In genomic region chr10:102743588-102744373, GRCh38 we compare ENCODE assay signal across 8 cellular contexts. TPM values are rescaled to one million over a fixed set of nuclear protein-coding genes. Genes with fewer than 3 reads are reported as not detected.
A peak's percentile ranks its signal among the peaks of the same experiment; 100 is the strongest.
DNase-seq lines count a peak whose midpoint lies in the region; ATAC-seq and TF ChIP-seq lines count a peak whose summit lies in the region.

Gene WBP1L, plus strand, starts transcription at chr10:102743948. Its CDS starts 106 bp downstream, at chr10:102744054.

- peak; percentile 93 for ATAC-seq in HG02623 (IDR thresholded peaks at IDR 0.05; ENCODE audit: unreplicated experiment)
- peak; percentile 98 for ATAC-seq in omental fat pad (ENCODE audit: low FRiP score)

- no peaks in the 10 kb centered on the region for H3K27me3 ChIP-seq in testis

- H3K27me3 Mint-ChIP-seq in activated naive CD8-positive, alpha-beta T cell = no peaks in the 10 kb centered on the region

- H3K9me3 Mint-ChIP-seq in activated naive CD8-positive, alpha-beta T cell (ENCODE audit: low read depth) = no peaks in the 10 kb centered on the region

- peak within 1 kb of the TSS; percentile 95 to 97 for H3K4me3 ChIP-seq in testis

- peak within 1 kb of the TSS; percentile 97 for H3K4me3 Mint-ChIP-seq in activated naive CD8-positive, alpha-beta T cell

- no peaks in the 10 kb centered on the region for H3K36me3 ChIP-seq in testis (ENCODE audit: low read depth, missing control alignments)

- TF ChIP-seq CTCF in GM10266 (IDR thresholded peaks at IDR 0.05; ENCODE audit: control insufficient read depth, insufficient read depth, low read depth, missing control alignments) = no peak
- no peak for TF ChIP-seq CTCF in omental fat pad (IDR thresholded peaks at IDR 0.05)
- TF ChIP-seq CTCF in testis (IDR thresholded peaks at IDR 0.05) = no peak

- peak; percentile 56 for TF ChIP-seq POLR2A in testis (IDR thresholded peaks at IDR 0.05)

- peak within 1 kb of the TSS; percentile 93 for H3K27ac Mint-ChIP-seq in activated naive CD8-positive, alpha-beta T cell

- no peaks in the 10 kb centered on the region for H3K9me3 ChIP-seq in testis

- 1% methylated on average over 37 of the region's 37 CpGs for WGBS in testis, 2 donors

- H3K4me1 Mint-ChIP-seq in activated naive CD8-positive, alpha-beta T cell (ENCODE audit: low read depth) = peaks cover 48% of the 10 kb centered on the region

- intact Hi-C loops in testis (cut with DNase I; ENCODE audit: low total_unique reads) = no loop called here

- DNase-seq in GM10266 (ENCODE audit: extremely low spot score) (peak; percentile 91), NCI-H1105 (lab: John Stamatoyannopoulos, UW) (peak; percentile 89), SKM-1 treated with dmso at 0.1 percent for 144 hours (lab: John Stamatoyannopoulos, UW; ENCODE audit: unreplicated experiment) (peak; percentile 99), glomerular visceral epithelial cell (ENCODE audit: extremely low spot score) (peak; percentile 100), omental fat pad (ENCODE audit: low spot score) (peak; percentile 84), testis (peak; percentile 99)

- H3K36me3 Mint-ChIP-seq in activated naive CD8-positive, alpha-beta T cell = peaks cover 3% of the 10 kb centered on the region

- H3K27ac ChIP-seq in testis = peak within 1 kb of the TSS; percentile 89 to 95

- H3K4me1 ChIP-seq in testis = peaks cover 12% of the 10 kb centered on the region

RNA-seq across cellular contexts. Expression of gene WBP1L, which starts in this region (rescaled TPM):
- total RNA-seq in omental fat pad = 100 to 1,000 TPM; 106 to 214 (median 165) TPM
- 100 to 1,000 TPM; 113 to 165 TPM for total RNA-seq in testis
- polyA plus RNA-seq in testis (ENCODE audit: insufficient read depth, low read depth, low replicate concordance) = 72.4 TPM

Comparison
In these comparisons a context has a peak if more than half of its experiments do, and no peak if none do; other contexts are left out.
1. Peak in every context shown above with its lines: DNase-seq, ATAC-seq, H3K4me3 ChIP-seq and H3K27ac ChIP-seq.